Comparison of ENCODE assay signal across 17 cellular contexts in genomic region chr6:132063204-132063603, GRCh38.
DNase-seq lines count a peak whose midpoint lies in the region; ATAC-seq, FAIRE-seq and TF ChIP-seq lines count a peak whose summit lies in the region.
"Had no signal": no experiment of that assay in that cellular context is flagged by ENCODE, and none has a peak within 500 bp of the region (broad histone marks: within the 10 kb centered on the region; RNA-seq: fewer than 3 reads in every experiment).

No MANE protein-coding gene starts in this region.

- WGBS in suprapubic skin: 79% methylated on average over 5 of the region's 5 CpGs

- DNase-seq in cardiac fibroblast (ENCODE audit: low read depth in 2 of 2) (peak; percentile 88 to 94), keratinocyte (ENCODE audit: low read depth, low spot score) (no peak), suprapubic skin (ENCODE audit: low spot score in 2 of 2) (no peak), GM23338 (ENCODE audit: low spot score) (no peak), SIG-M5 treated with dmso at 0.1 percent for 504 hours (lab: John Stamatoyannopoulos, UW; ENCODE audit: unreplicated experiment) (no peak)
- DNase-seq: amniotic stem cell; cortex of kidney; DMS79; left colon; NCI-H187 treated with DMSO at 0.1 percent for 48 hours; NCI-H510A treated with DMSO at 0.1 percent for 48 hours; stimulated activated CD4-positive, alpha-beta T cell treated with anti-CD3 and anti-CD28 coated beads, Interleukin-2, amount 100 ng/mL, for 24 hours; T-cell; WERI-Rb-1 had no signal

- H3K4me1 Mint-ChIP-seq in GM23338: peaks cover 6% of the 10 kb centered on the region; the same call in 1 of the 3 replicates
- H3K4me1 Mint-ChIP-seq: activated T-helper 17 cell treated with anti-CD3 and anti-CD28 coated beads, Interleukin-2, amount 50 U/mL, for 72 hours; T-cell had no signal

- no peak for TF ChIP-seq EP300 in suprapubic skin (IDR thresholded peaks at IDR 0.05)

- H3F3A ChIP-seq in Loucy (ENCODE audit: low read depth) (no peaks in the 10 kb centered on the region), GM23338 (replicated peaks; ENCODE audit: low read depth) (no peaks in the 10 kb centered on the region)

- H3K4me2 ChIP-seq in Loucy (ENCODE audit: low read depth, low read length, poor library complexity, severe bottlenecking) (no peak overlapping the region), keratinocyte (ENCODE audit: control insufficient read depth, extremely low read depth, insufficient read depth, low read depth, low read length) (peak overlapping the region; percentile 11), GM23338 (no peak overlapping the region)

- H3K27me3 ChIP-seq in Loucy (ENCODE audit: insufficient read depth, low read length, poor library complexity, severe bottlenecking): no peaks in the 10 kb centered on the region
- no peaks in the 10 kb centered on the region for H3K27me3 ChIP-seq in keratinocyte (ENCODE audit: control insufficient read depth, extremely low read depth, insufficient read depth, low read length)
- no peaks in the 10 kb centered on the region for H3K27me3 ChIP-seq in suprapubic skin
- no peaks in the 10 kb centered on the region for H3K27me3 ChIP-seq in GM23338 (ENCODE audit: insufficient read depth)

- no peaks in the 10 kb centered on the region for H4K20me1 ChIP-seq in Loucy (ENCODE audit: insufficient read depth, low read length, poor library complexity, severe bottlenecking)
- H4K20me1 ChIP-seq in keratinocyte (ENCODE audit: control insufficient read depth, extremely low read depth, insufficient read depth, low read length): no peaks in the 10 kb centered on the region
- H4K20me1 ChIP-seq in GM23338 (replicated peaks; ENCODE audit: insufficient read depth): no peaks in the 10 kb centered on the region

- no peak for FAIRE-seq in keratinocyte (lab: Jason Lieb, UNC)

- H2AFZ ChIP-seq in Loucy (ENCODE audit: low read length) (peak overlapping the region; percentile 75), keratinocyte (ENCODE audit: control insufficient read depth, low read length) (no peak overlapping the region), GM23338 (no peak overlapping the region)

- H3K36me3 Mint-ChIP-seq in GM23338 (ENCODE audit: low read depth): no peaks in the 10 kb centered on the region
- H3K36me3 Mint-ChIP-seq: T-cell had no signal

- H3K9me1 ChIP-seq in keratinocyte (ENCODE audit: control insufficient read depth, extremely low read depth, insufficient read depth, low read length): no peaks in the 10 kb centered on the region

- no peak overlapping the region for H3K4me3 Mint-ChIP-seq in GM23338
- H3K4me3 Mint-ChIP-seq: activated T-helper 17 cell treated with anti-CD3 and anti-CD28 coated beads, Interleukin-2, amount 50 U/mL, for 72 hours; T-cell had no signal

- dilution Hi-C loops in keratinocyte (cut with MboI; ENCODE audit: extremely low pct_ligation_motif_present, low sequenced_read_pairs): no loop called here

- H3K27ac ChIP-seq in keratinocyte (ENCODE audit: control insufficient read depth, insufficient read depth, low read length): peak overlapping the region; percentile 27
- peak overlapping the region; percentile 20 for H3K27ac ChIP-seq in suprapubic skin
- H3K27ac ChIP-seq in GM23338 (ENCODE audit: low read depth): no peak overlapping the region
- H3K27ac ChIP-seq: WERI-Rb-1 had no signal

- no peaks in the 10 kb centered on the region for H3K36me3 ChIP-seq in Loucy (ENCODE audit: insufficient read depth, low read length)
- H3K36me3 ChIP-seq in keratinocyte (ENCODE audit: control insufficient read depth in 2 of 2, extremely low read depth in 1 of 2, insufficient read depth in 2 of 2, low read length in 2 of 2): no peaks in the 10 kb centered on the region
- no peaks in the 10 kb centered on the region for H3K36me3 ChIP-seq in suprapubic skin
- no peaks in the 10 kb centered on the region for H3K36me3 ChIP-seq in GM23338 (ENCODE audit: insufficient read depth)
- H3K36me3 ChIP-seq: WERI-Rb-1 had no signal

- H3K79me2 ChIP-seq in Loucy (ENCODE audit: insufficient read depth, low read length) (no peaks in the 10 kb centered on the region), keratinocyte (ENCODE audit: control insufficient read depth, insufficient read depth, low read length) (no peaks in the 10 kb centered on the region), GM23338 (replicated peaks; ENCODE audit: insufficient read depth) (no peaks in the 10 kb centered on the region)

- no peaks in the 10 kb centered on the region for H3K9me3 Mint-ChIP-seq in GM23338
- H3K9me3 Mint-ChIP-seq: activated T-helper 17 cell treated with anti-CD3 and anti-CD28 coated beads, Interleukin-2, amount 50 U/mL, for 72 hours had no signal

- no peak for TF ChIP-seq CTCF in Loucy (conservative IDR thresholded peaks at IDR 0.05; ENCODE audit: low read length)
- TF ChIP-seq CTCF in cardiac fibroblast (IDR thresholded peaks at IDR 0.05; ENCODE audit: low read depth, low read length): no peak
- no peak for TF ChIP-seq CTCF in keratinocyte (optimal IDR thresholded peaks at IDR 0.05 in 1 of 3, IDR thresholded peaks at IDR 0.05 in 1 of 3, conservative IDR thresholded peaks at IDR 0.05 in 1 of 3; ENCODE audit: extremely low read depth in 1 of 3, insufficient read depth in 2 of 3, low read length in 3 of 3)
- TF ChIP-seq CTCF in suprapubic skin (IDR thresholded peaks at IDR 0.05): no peak
- no peak for TF ChIP-seq CTCF in GM23338 (conservative IDR thresholded peaks at IDR 0.05; ENCODE audit: low read depth in 2 of 2)

- ATAC-seq in GM23338: no peak
- no peak for ATAC-seq in GM21447 (IDR thresholded peaks at IDR 0.05; ENCODE audit: unreplicated experiment)
- ATAC-seq: activated T-helper 17 cell treated with anti-CD3 and anti-CD28 coated beads, Interleukin-2, amount 50 U/mL, for 72 hours; left colon; T-cell had no signal

- H3K9ac ChIP-seq in Loucy (ENCODE audit: low read depth, low read length, poor library complexity, severe bottlenecking): no peak overlapping the region
- no peak overlapping the region for H3K9ac ChIP-seq in keratinocyte (ENCODE audit: control insufficient read depth, extremely low read depth, insufficient read depth, low read length)

- no peak overlapping the region; the same call in 1 of the 2 replicates for H3K27ac Mint-ChIP-seq in GM23338
- H3K27ac Mint-ChIP-seq: activated T-helper 17 cell treated with anti-CD3 and anti-CD28 coated beads, Interleukin-2, amount 50 U/mL, for 72 hours; T-cell had no signal

- no peak overlapping the region for H3K4me3 ChIP-seq in Loucy (ENCODE audit: low read length, poor library complexity, severe bottlenecking)
- H3K4me3 ChIP-seq in cardiac fibroblast (replicated peaks in 1 of 2; ENCODE audit: low read depth in 2 of 2, low read length in 2 of 2): peak overlapping the region in 1 of 2 donors; percentile 4
- no peak overlapping the region for H3K4me3 ChIP-seq in keratinocyte (ENCODE audit: control insufficient read depth in 2 of 3, extremely low read depth in 1 of 3, insufficient read depth in 2 of 3, low read depth in 1 of 3, low read length in 3 of 3)
- H3K4me3 ChIP-seq in suprapubic skin: no peak overlapping the region
- no peak overlapping the region for H3K4me3 ChIP-seq in GM23338

- H3K9me2 ChIP-seq in Loucy (replicated peaks; ENCODE audit: low read depth, low read length) (no peaks in the 10 kb centered on the region), GM23338 (ENCODE audit: insufficient read depth) (no peaks in the 10 kb centered on the region; the same call in 1 of the 2 replicates)

- H3K9me3 ChIP-seq in Loucy (ENCODE audit: insufficient read depth, low read depth, low read length) (no peaks in the 10 kb centered on the region), keratinocyte (ENCODE audit: control insufficient read depth, low read depth, low read length) (no peaks in the 10 kb centered on the region), suprapubic skin (no peaks in the 10 kb centered on the region)

- TF ChIP-seq POLR2A in suprapubic skin (IDR thresholded peaks at IDR 0.05): no peak

- peaks cover 30% of the 10 kb centered on the region for H3K4me1 ChIP-seq in Loucy (ENCODE audit: insufficient read depth, low read length, poor library complexity, severe bottlenecking)
- peaks cover 22% of the 10 kb centered on the region for H3K4me1 ChIP-seq in keratinocyte (ENCODE audit: control insufficient read depth, extremely low read depth, insufficient read depth, low read length)
- H3K4me1 ChIP-seq in suprapubic skin: peaks cover 14% of the 10 kb centered on the region
- no peaks in the 10 kb centered on the region for H3K4me1 ChIP-seq in GM23338 (ENCODE audit: insufficient read depth)

- H3K27me3 Mint-ChIP-seq in GM23338 (ENCODE audit: insufficient read depth, low read depth, poor library complexity): no peaks in the 10 kb centered on the region

TF ChIP-seq in GM23338, 12 proteins besides CTCF, POLR2A, EP300 and RAD21 (continues in another document):
- TF ChIP-seq CREB1 (CRISPR knock-in tag; IDR thresholded peaks at IDR 0.05; ENCODE audit: low read depth) (no peak), EZH2phosphoT487 (IDR thresholded peaks at IDR 0.05; ENCODE audit: unreplicated experiment) (no peak), STAT1 (IDR thresholded peaks at IDR 0.05; ENCODE audit: unreplicated experiment) (no peak), JUNB (IDR thresholded peaks at IDR 0.05; ENCODE audit: unreplicated experiment) (no peak), ZNF114 (CRISPR knock-in tag; IDR thresholded peaks at IDR 0.05) (no peak)
- TF ChIP-seq, protein P1, sequence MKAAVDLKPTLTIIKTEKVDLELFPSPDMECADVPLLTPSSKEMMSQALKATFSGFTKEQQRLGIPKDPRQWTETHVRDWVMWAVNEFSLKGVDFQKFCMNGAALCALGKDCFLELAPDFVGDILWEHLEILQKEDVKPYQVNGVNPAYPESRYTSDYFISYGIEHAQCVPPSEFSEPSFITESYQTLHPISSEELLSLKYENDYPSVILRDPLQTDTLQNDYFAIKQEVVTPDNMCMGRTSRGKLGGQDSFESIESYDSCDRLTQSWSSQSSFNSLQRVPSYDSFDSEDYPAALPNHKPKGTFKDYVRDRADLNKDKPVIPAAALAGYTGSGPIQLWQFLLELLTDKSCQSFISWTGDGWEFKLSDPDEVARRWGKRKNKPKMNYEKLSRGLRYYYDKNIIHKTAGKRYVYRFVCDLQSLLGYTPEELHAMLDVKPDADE (IDR thresholded peaks at IDR 0.05): no peak

Comparison
In these comparisons a context has a peak if more than half of its experiments do, and no peak if none do; other contexts are left out.
1. DNase-seq: peak in cardiac fibroblast (2 of 2); none in keratinocyte (single experiment), suprapubic skin (0 of 2), GM23338 (single experiment) and SIG-M5 treated with dmso at 0.1 percent for 504 hours (single experiment).